1 cellular context compared by ENCODE assay signal in the genomic region with DNA sequence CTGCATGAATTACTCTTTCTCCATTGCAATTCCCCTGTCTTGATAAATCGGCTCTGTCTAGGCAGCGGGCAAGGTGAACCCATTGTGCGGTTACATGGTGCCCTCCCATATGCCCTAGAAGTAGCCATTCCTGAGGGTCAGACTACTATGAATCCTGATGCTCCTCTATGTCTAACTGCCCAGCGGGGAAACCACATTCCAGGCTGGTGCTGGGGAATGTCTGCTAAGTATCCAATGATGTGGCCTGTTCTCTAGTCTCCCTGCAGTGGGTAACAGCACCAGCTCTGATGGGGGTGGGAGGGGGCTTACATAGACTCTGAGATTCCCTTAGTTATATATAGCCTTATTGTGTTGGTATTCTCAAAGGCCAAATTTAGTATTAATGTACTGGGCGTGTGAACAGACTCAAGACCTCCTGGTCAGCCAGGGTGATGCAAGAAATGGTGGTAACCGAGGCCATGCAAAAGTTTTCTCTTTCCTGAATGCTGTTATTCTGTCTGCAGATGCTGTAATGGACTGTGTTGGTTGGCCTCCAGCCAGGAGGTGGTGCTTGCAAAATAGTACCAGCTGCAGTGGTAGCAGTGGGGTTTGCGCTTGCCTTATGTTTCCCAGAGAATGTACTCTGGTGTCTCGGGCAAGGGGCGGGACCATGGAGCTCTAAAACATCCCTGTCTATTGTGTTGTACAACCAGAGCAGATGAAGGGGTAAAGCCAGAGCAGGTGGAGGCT.
TF ChIP-seq lines count a peak whose summit lies in the region.

No MANE protein-coding gene starts in this region.

TF ChIP-seq in GM23338, 12 proteins besides CTCF, POLR2A, EP300 and RAD21 (continued from another document):
- TF ChIP-seq REST (IDR thresholded peaks at IDR 0.05; ENCODE audit: unreplicated experiment): no peak
- no peak for TF ChIP-seq JUNB (IDR thresholded peaks at IDR 0.05; ENCODE audit: unreplicated experiment)
- TF ChIP-seq STAT1 (IDR thresholded peaks at IDR 0.05; ENCODE audit: unreplicated experiment): no peak
- TF ChIP-seq CREB1 (CRISPR knock-in tag; IDR thresholded peaks at IDR 0.05; ENCODE audit: low read depth): no peak
TF ChIP-seq in GM23338: peak in this region for 0.
